In the genomic region with DNA sequence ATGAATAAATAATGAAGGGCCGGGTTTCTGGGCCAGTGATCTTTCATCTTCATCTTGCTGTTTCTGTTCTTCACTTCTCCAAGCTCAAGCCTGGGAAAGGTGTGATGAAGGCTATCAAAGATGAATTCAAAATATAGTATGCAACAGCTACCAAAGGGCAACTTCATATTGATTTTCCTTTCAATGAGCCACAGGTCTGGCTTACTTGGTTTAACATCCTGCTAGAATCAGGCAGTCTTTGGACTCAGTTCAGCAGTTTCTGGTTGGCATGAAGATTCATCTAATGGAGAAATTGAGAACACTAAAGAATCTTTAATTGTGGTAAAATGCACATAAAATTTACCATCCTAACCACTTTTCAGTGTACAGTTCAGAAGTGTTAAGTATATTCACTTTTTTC, we compare ENCODE assay signal across 30 cellular contexts.
"Had no signal": no experiment of that assay in that cellular context is flagged by ENCODE, and none has a peak within 500 bp of the region (broad histone marks: within the 10 kb centered on the region; RNA-seq: fewer than 3 reads in every experiment).

No MANE protein-coding gene starts in this region.

- H3K27ac Mint-ChIP-seq: nephron; stimulated activated memory B cell treated with anti-CD40 and anti-IgM and Interleukin-4, amounts not matched to agents 10 μg/mL and 1 μg/mL and 100 μg/mL, for 72 hours; stimulated activated naive CD8-positive, alpha-beta T cell treated with anti-CD3 and anti-CD28 coated beads, Interleukin-15, Interleukin-2, amounts not matched to agents 100 ng/mL and 50 ng/mL, for 24 hours had no signal

- H3K27me3 Mint-ChIP-seq: naive thymus-derived CD8-positive, alpha-beta T cell; stimulated activated memory B cell treated with anti-CD40 and anti-IgM and Interleukin-4, amounts not matched to agents 10 μg/mL and 1 μg/mL and 100 μg/mL, for 72 hours; stimulated activated naive CD8-positive, alpha-beta T cell treated with anti-CD3 and anti-CD28 coated beads, Interleukin-15, Interleukin-2, amounts not matched to agents 100 ng/mL and 50 ng/mL, for 24 hours had no signal

- H3K4me1 Mint-ChIP-seq: immature natural killer cell; nephron; neural crest cell; stimulated activated memory B cell treated with anti-CD40 and anti-IgM and Interleukin-4, amounts not matched to agents 10 μg/mL and 1 μg/mL and 100 μg/mL, for 72 hours had no signal

- H3K4me2 ChIP-seq: smooth muscle cell had no signal

- H3K4me3 Mint-ChIP-seq: immature natural killer cell; naive thymus-derived CD8-positive, alpha-beta T cell; nephron; neural crest cell; stimulated activated memory B cell treated with anti-CD40 and anti-IgM and Interleukin-4, amounts not matched to agents 10 μg/mL and 1 μg/mL and 100 μg/mL, for 72 hours; stimulated activated naive CD8-positive, alpha-beta T cell treated with anti-CD3 and anti-CD28 coated beads, Interleukin-15, Interleukin-2, amounts not matched to agents 100 ng/mL and 50 ng/mL, for 24 hours had no signal

- H3K27me3 ChIP-seq: heart left ventricle, neutrophil, ovary, sigmoid colon, suprapubic skin, tibial artery, upper lobe of right lung had no signal

- H3K27ac ChIP-seq: heart left ventricle, lower lobe of right lung, neutrophil, ovary, prostate gland, sigmoid colon, suprapubic skin, thoracic aorta, tibial artery, upper lobe of right lung had no signal

- H3K4me3 ChIP-seq: heart left ventricle, lower lobe of right lung, ovary, prostate gland, sigmoid colon, smooth muscle cell, suprapubic skin, thoracic aorta, tibial artery, upper lobe of right lung had no signal

- H3K36me3 ChIP-seq: heart left ventricle, lower lobe of right lung, neutrophil, ovary, prostate gland, sigmoid colon, suprapubic skin, thoracic aorta, tibial artery, upper lobe of right lung had no signal

- H3K4me1 ChIP-seq: lower lobe of right lung, prostate gland, upper lobe of right lung had no signal

- H3K36me3 Mint-ChIP-seq: immature natural killer cell; stimulated activated memory B cell treated with anti-CD40 and anti-IgM and Interleukin-4, amounts not matched to agents 10 μg/mL and 1 μg/mL and 100 μg/mL, for 72 hours had no signal

- DNase-seq: heart left ventricle; hypothalamus; immature natural killer cell; kidney; left ventricle myocardium superior; lower lobe of right lung; mammary epithelial cell; mesenchymal stem cell; naive thymus-derived CD8-positive, alpha-beta T cell; occipital lobe; ovary; retina; right cardiac atrium; sigmoid colon; stimulated activated CD4-positive, alpha-beta T cell treated with anti-CD3 and anti-CD28 coated beads, Interleukin-1b, Interleukin-23, amount 100 ng/mL, for 48 hours; stimulated activated CD4-positive, alpha-beta T cell treated with anti-CD3 and anti-CD28 coated beads, Interleukin-2, amount 100 ng/mL, for 48 hours; stimulated activated CD4-positive, alpha-beta T cell treated with anti-CD3 and anti-CD28 coated beads, Interleukin-4, amount 100 ng/mL, for 4 hours; stimulated activated CD8-positive, alpha-beta memory T cell treated with anti-CD3 and anti-CD28 coated beads, Interleukin-4, amount 100 ng/mL, for 48 hours; tibial artery; trophoblast cell; upper lobe of right lung had no signal

- H3K9me3 Mint-ChIP-seq: immature natural killer cell; nephron; stimulated activated memory B cell treated with anti-CD40 and anti-IgM and Interleukin-4, amounts not matched to agents 10 μg/mL and 1 μg/mL and 100 μg/mL, for 72 hours had no signal

- ATAC-seq: heart left ventricle; left ventricle myocardium superior; lower lobe of right lung; naive thymus-derived CD8-positive, alpha-beta T cell; right cardiac atrium; stimulated activated memory B cell treated with anti-CD40 and anti-IgM and Interleukin-4, amounts not matched to agents 10 μg/mL and 1 μg/mL and 100 μg/mL, for 72 hours; upper lobe of right lung had no signal

- H3K9me3 ChIP-seq: lower lobe of right lung, neutrophil, ovary, prostate gland, suprapubic skin, thoracic aorta, tibial artery, upper lobe of right lung had no signal
